Comparison of ENCODE assay signal across 1 cellular context in genomic region chr16:15093940-15094827, GRCh38.
TF ChIP-seq lines count a peak whose summit lies in the region.

Gene RRN3 (minus strand): TSS chr16:15094272. CDS start chr16:15094233, 39 bp downstream.

TF ChIP-seq in GM23338, 12 proteins besides CTCF, POLR2A, EP300 and RAD21 (continued from another document):
- TF ChIP-seq CREB1 (CRISPR knock-in tag; IDR thresholded peaks at IDR 0.05; ENCODE audit: low read depth) (peak; percentile 88), ETS1 (IDR thresholded peaks at IDR 0.05) (peak; percentile 68; the same call in 1 of the 2 replicates)
